ENCODE assay signal across 18 cellular contexts in the genomic region with DNA sequence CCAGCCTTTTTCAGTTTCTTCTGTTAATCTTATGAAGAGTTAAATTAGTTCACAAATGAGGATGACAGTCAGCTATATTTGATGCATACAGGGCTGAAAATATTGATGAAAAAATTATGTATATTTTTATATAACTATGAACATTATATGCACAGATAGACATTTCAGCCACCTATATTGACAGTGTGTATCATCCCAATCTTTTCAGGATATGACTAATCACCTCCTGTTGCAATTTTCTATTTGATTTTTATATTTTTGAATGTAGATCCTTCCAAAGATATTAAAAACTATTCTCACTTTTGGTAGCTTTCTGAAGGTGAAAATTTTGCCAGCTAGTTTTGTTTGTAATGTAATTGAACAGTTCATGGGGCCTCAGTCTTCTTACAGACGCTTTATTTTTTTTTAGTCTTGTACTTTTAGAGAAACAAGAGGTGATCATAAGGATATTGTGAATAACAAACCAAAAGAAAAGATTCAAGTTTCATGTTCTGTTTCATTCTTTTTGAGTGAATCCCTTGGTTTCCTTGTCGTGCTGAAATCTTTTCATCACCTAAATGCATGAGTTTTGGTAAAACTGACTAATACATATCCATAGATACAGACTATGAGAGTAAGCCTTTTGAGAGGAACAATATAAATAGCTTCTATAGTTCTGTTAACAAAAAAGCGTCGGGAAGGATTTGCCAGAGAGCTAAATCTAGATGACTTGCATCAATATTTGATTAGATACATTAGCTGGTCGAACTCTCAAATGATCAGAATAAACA.
DNase-seq lines count a peak whose midpoint lies in the region; ATAC-seq and TF ChIP-seq lines count a peak whose summit lies in the region.
"Had no signal": no experiment of that assay in that cellular context is flagged by ENCODE, and none has a peak within 500 bp of the region (broad histone marks: within the 10 kb centered on the region; RNA-seq: fewer than 3 reads in every experiment).

No MANE protein-coding gene starts in this region.

- peaks cover 23% of the 10 kb centered on the region for H3K36me3 Mint-ChIP-seq in activated CD4-positive, alpha-beta T cell treated with anti-CD3 and anti-CD28 coated beads, Interleukin-2, amount 10 ng/mL, durations not matched to agents 24 days and 14 days (ENCODE audit: low read depth)
- peaks cover 6 to 12% of the 10 kb centered on the region in 2 donors for H3K36me3 Mint-ChIP-seq in activated naive CD4-positive, alpha-beta T cell treated with anti-CD3 and anti-CD28 coated beads, Interleukin-2, amount 50 U/mL, for 72 hours
- no peaks in the 10 kb centered on the region for H3K36me3 Mint-ChIP-seq in natural killer cell
- H3K36me3 Mint-ChIP-seq in stimulated activated memory B cell treated with anti-CD40 and anti-IgM and Interleukin-4, amounts not matched to agents 10 μg/mL and 1 μg/mL and 100 μg/mL, for 72 hours, result peaks cover 14% of the 10 kb centered on the region

- peak overlapping the region; percentile 92 for H3K27ac Mint-ChIP-seq in activated CD4-positive, alpha-beta T cell treated with anti-CD3 and anti-CD28 coated beads, Interleukin-2, amount 10 ng/mL, durations not matched to agents 24 days and 14 days
- H3K27ac Mint-ChIP-seq in activated naive CD4-positive, alpha-beta T cell treated with anti-CD3 and anti-CD28 coated beads, Interleukin-2, amount 50 U/mL, for 72 hours, result peak overlapping the region; percentile 84
- H3K27ac Mint-ChIP-seq in natural killer cell, result peak overlapping the region; percentile 40 to 48
- no peak overlapping the region for H3K27ac Mint-ChIP-seq in stimulated activated memory B cell treated with anti-CD40 and anti-IgM and Interleukin-4, amounts not matched to agents 10 μg/mL and 1 μg/mL and 100 μg/mL, for 72 hours

- no peaks in the 10 kb centered on the region for H3K4me1 ChIP-seq in suprapubic skin
- H3K4me1 ChIP-seq: upper lobe of left lung had no signal

- peaks cover 5% of the 10 kb centered on the region for H3K9me3 Mint-ChIP-seq in activated CD4-positive, alpha-beta T cell treated with anti-CD3 and anti-CD28 coated beads, Interleukin-2, amount 10 ng/mL, durations not matched to agents 24 days and 14 days
- H3K9me3 Mint-ChIP-seq in activated naive CD4-positive, alpha-beta T cell treated with anti-CD3 and anti-CD28 coated beads, Interleukin-2, amount 50 U/mL, for 72 hours, result no peaks in the 10 kb centered on the region
- no peaks in the 10 kb centered on the region for H3K9me3 Mint-ChIP-seq in natural killer cell
- no peaks in the 10 kb centered on the region for H3K9me3 Mint-ChIP-seq in stimulated activated memory B cell treated with anti-CD40 and anti-IgM and Interleukin-4, amounts not matched to agents 10 μg/mL and 1 μg/mL and 100 μg/mL, for 72 hours

- no peaks in the 10 kb centered on the region for H3K27me3 Mint-ChIP-seq in activated CD4-positive, alpha-beta T cell treated with anti-CD3 and anti-CD28 coated beads, Interleukin-2, amount 10 ng/mL, durations not matched to agents 24 days and 14 days
- H3K27me3 Mint-ChIP-seq in natural killer cell (ENCODE audit: low read depth in 2 of 2), result no peaks in the 10 kb centered on the region
- no peaks in the 10 kb centered on the region for H3K27me3 Mint-ChIP-seq in stimulated activated memory B cell treated with anti-CD40 and anti-IgM and Interleukin-4, amounts not matched to agents 10 μg/mL and 1 μg/mL and 100 μg/mL, for 72 hours

- peak; percentile 57 to 62 for ATAC-seq in activated naive CD4-positive, alpha-beta T cell treated with anti-CD3 and anti-CD28 coated beads, Interleukin-2, amount 50 U/mL, for 72 hours
- no peak for ATAC-seq in natural killer cell
- no peak for ATAC-seq in stimulated activated memory B cell treated with anti-CD40 and anti-IgM and Interleukin-4, amounts not matched to agents 10 μg/mL and 1 μg/mL and 100 μg/mL, for 72 hours

- no peak for TF ChIP-seq POLR2A in suprapubic skin (IDR thresholded peaks at IDR 0.05)

- no peaks in the 10 kb centered on the region for H3K27me3 ChIP-seq in suprapubic skin
- H3K27me3 ChIP-seq: stomach, upper lobe of left lung had no signal

- H3K4me3 Mint-ChIP-seq in activated CD4-positive, alpha-beta T cell treated with anti-CD3 and anti-CD28 coated beads, Interleukin-2, amount 10 ng/mL, durations not matched to agents 24 days and 14 days, result peak overlapping the region; percentile 57
- H3K4me3 Mint-ChIP-seq in natural killer cell, result peak overlapping the region; percentile 18
- H3K4me3 Mint-ChIP-seq in stimulated activated memory B cell treated with anti-CD40 and anti-IgM and Interleukin-4, amounts not matched to agents 10 μg/mL and 1 μg/mL and 100 μg/mL, for 72 hours, result no peak overlapping the region

- peak; percentile 44 for DNase-seq in activated CD4-positive, alpha-beta T cell treated with anti-CD3 and anti-CD28 coated beads, Interleukin-2, amount 10 ng/mL, durations not matched to agents 24 days and 14 days
- no peak for DNase-seq in activated CD4-positive, alpha-beta T cell treated with anti-CD3 and anti-CD28 coated beads, Interleukin-2, amount 50 U/mL, for 1 hour
- peak; percentile 10 to 33 for DNase-seq in NCI-H1930 (lab: John Stamatoyannopoulos, UW)
- no peak for DNase-seq in activated naive CD4-positive, alpha-beta T cell treated with anti-CD3 and anti-CD28 coated beads, Interleukin-2, amount 50 U/mL, for 72 hours (ENCODE audit: low spot score in 2 of 2)
- no peak for DNase-seq in natural killer cell
- DNase-seq in suprapubic skin (ENCODE audit: low spot score in 2 of 2), result no peak
- no peak for DNase-seq in NCI-H82 treated with DMSO at 0.1 percent for 48 hours (lab: John Stamatoyannopoulos, UW; ENCODE audit: unreplicated experiment)
- DNase-seq: activated CD4-positive, alpha-beta T cell treated with anti-CD3 and anti-CD28 coated beads for 4 hours; aorta; central memory CD4-positive, alpha-beta T cell; foreskin melanocyte; NCI-H1417 treated with DMSO at 0.1 percent for 48 hours; NCI-H526 treated with DMSO at 0.1 percent for 48 hours; stimulated activated CD4-positive, alpha-beta T cell treated with anti-CD3 and anti-CD28 coated beads, Interleukin-2, amount 100 ng/mL, for 24 hours; stomach; upper lobe of left lung had no signal

- no peak for TF ChIP-seq CTCF in natural killer cell (IDR thresholded peaks at IDR 0.05)
- TF ChIP-seq CTCF in suprapubic skin (IDR thresholded peaks at IDR 0.05), result no peak

- H3K36me3 ChIP-seq in suprapubic skin, result no peaks in the 10 kb centered on the region
- H3K36me3 ChIP-seq: stomach, upper lobe of left lung had no signal

- intact Hi-C loops in activated CD4-positive, alpha-beta T cell treated with anti-CD3 and anti-CD28 coated beads, Interleukin-2, amount 10 ng/mL, durations not matched to agents 24 days and 14 days (cut with micrococcal nuclease), result loop anchor here (10.0 kb wide), 2 partner anchors 452 to 1082 kb away; a partner anchor contains a TSS
- intact Hi-C loops in natural killer cell (cut with micrococcal nuclease), result no loop called here

- H3K9me3 ChIP-seq in suprapubic skin, result no peaks in the 10 kb centered on the region
- H3K9me3 ChIP-seq: stomach, upper lobe of left lung had no signal

- 88% methylated on average over 5 of the region's 5 CpGs for WGBS in suprapubic skin

- no peak overlapping the region for H3K27ac ChIP-seq in suprapubic skin
- H3K27ac ChIP-seq: hepatocyte, stomach, upper lobe of left lung had no signal

- TF ChIP-seq EP300 in suprapubic skin (IDR thresholded peaks at IDR 0.05), result no peak

- no peak overlapping the region for H3K4me3 ChIP-seq in suprapubic skin
- H3K4me3 ChIP-seq: hepatocyte, stomach, upper lobe of left lung had no signal

- peaks cover 49% of the 10 kb centered on the region for H3K4me1 Mint-ChIP-seq in activated CD4-positive, alpha-beta T cell treated with anti-CD3 and anti-CD28 coated beads, Interleukin-2, amount 10 ng/mL, durations not matched to agents 24 days and 14 days
- peaks cover 29% of the 10 kb centered on the region in 2 donors for H3K4me1 Mint-ChIP-seq in natural killer cell
- H3K4me1 Mint-ChIP-seq in stimulated activated memory B cell treated with anti-CD40 and anti-IgM and Interleukin-4, amounts not matched to agents 10 μg/mL and 1 μg/mL and 100 μg/mL, for 72 hours, result peaks cover 30% of the 10 kb centered on the region

Comparison
In these comparisons a context has a peak if more than half of its experiments do, and no peak if none do; other contexts are left out.
1. DNase-seq: peak in activated CD4-positive, alpha-beta T cell treated with anti-CD3 and anti-CD28 coated beads, Interleukin-2, amount 10 ng/mL, durations not matched to agents 24 days and 14 days (single experiment) and NCI-H1930 (2 of 2); none in activated CD4-positive, alpha-beta T cell treated with anti-CD3 and anti-CD28 coated beads, Interleukin-2, amount 50 U/mL, for 1 hour (single experiment), activated naive CD4-positive, alpha-beta T cell treated with anti-CD3 and anti-CD28 coated beads, Interleukin-2, amount 50 U/mL, for 72 hours (0 of 2), natural killer cell (single experiment), suprapubic skin (0 of 2) and NCI-H82 treated with DMSO at 0.1 percent for 48 hours (single experiment).
2. ATAC-seq: peak in activated naive CD4-positive, alpha-beta T cell treated with anti-CD3 and anti-CD28 coated beads, Interleukin-2, amount 50 U/mL, for 72 hours (2 of 2); none in natural killer cell (0 of 3) and stimulated activated memory B cell treated with anti-CD40 and anti-IgM and Interleukin-4, amounts not matched to agents 10 μg/mL and 1 μg/mL and 100 μg/mL, for 72 hours (single experiment).